8 cellular contexts compared by ENCODE assay signal in genomic region chr11:113314389-113315301, GRCh38. TPM values are rescaled to one million over a fixed set of nuclear protein-coding genes. Genes with fewer than 3 reads are reported as not detected.
DNase-seq lines count a peak whose midpoint lies in the region; ATAC-seq and TF ChIP-seq lines count a peak whose summit lies in the region.

TSS of gene TTC12 (plus strand) at chr11:113314583. CDS start at chr11:113316258, 1,675 bp downstream.

- no peaks in the 10 kb centered on the region for H3K27me3 ChIP-seq in mesendoderm (ENCODE audit: insufficient read depth, low read length, poor library complexity)

- H3K9ac ChIP-seq in mesendoderm (ENCODE audit: low read length), result peak within 1 kb of the TSS; percentile 88

- H2AK5ac ChIP-seq in mesendoderm (ENCODE audit: low read length), result no peak within 1 kb of the TSS

- H3K4me1 Mint-ChIP-seq in effector memory CD8-positive, alpha-beta T cell (ENCODE audit: low read depth in 2 of 2), result peaks cover 9 to 14% of the 10 kb centered on the region in 2 donors

- no peaks in the 10 kb centered on the region for H3K9me3 Mint-ChIP-seq in effector memory CD8-positive, alpha-beta T cell

- H3K79me1 ChIP-seq in mesendoderm (ENCODE audit: low read length), result no peaks in the 10 kb centered on the region

- H3K27me3 Mint-ChIP-seq in effector memory CD8-positive, alpha-beta T cell, result no peaks in the 10 kb centered on the region

- H3K4ac ChIP-seq in mesendoderm (ENCODE audit: low read depth, low read length), result no peak within 1 kb of the TSS

- H3K56ac ChIP-seq in mesendoderm (ENCODE audit: low read length), result peak within 1 kb of the TSS; percentile 92

- H3K4me1 ChIP-seq in mesendoderm (ENCODE audit: control insufficient read depth, low read depth, low read length), result no peaks in the 10 kb centered on the region

- H3K36me3 ChIP-seq in mesendoderm (ENCODE audit: control insufficient read depth, insufficient read depth, low read length), result no peaks in the 10 kb centered on the region

- ATAC-seq in GM19025 (IDR thresholded peaks at IDR 0.05; ENCODE audit: low read depth, unreplicated experiment), result peak; percentile 99
- peak; percentile 98 for ATAC-seq in HG03342 (IDR thresholded peaks at IDR 0.05; ENCODE audit: unreplicated experiment)
- ATAC-seq in effector memory CD8-positive, alpha-beta T cell (replicated peaks), result peak; percentile 95

- H4K5ac ChIP-seq in mesendoderm (ENCODE audit: low read length), result no peak within 1 kb of the TSS

- DNase-seq in AG09309 (ENCODE audit: low read depth) (peak; percentile 33), NCI-H82 (lab: John Stamatoyannopoulos, UW) (peak; percentile 94), mesendoderm (peak; percentile 96)
- peak; percentile 76 to 84 for DNase-seq in activated CD8-positive, alpha-beta memory T cell treated with anti-CD3 and anti-CD28 coated beads for 4 hours (ENCODE audit: low read depth in 2 of 2)
- peak; percentile 87 to 92 (median 90) for DNase-seq in effector memory CD8-positive, alpha-beta T cell
- peak; percentile 84 for DNase-seq in stimulated activated CD8-positive, alpha-beta memory T cell treated with anti-CD3 and anti-CD28 coated beads, Interleukin-12 subunit alpha, Interleukin-12 subunit beta, amount 100 ng/mL, for 24 hours (ENCODE audit: extremely low read depth)

- H3K23ac ChIP-seq in mesendoderm (ENCODE audit: low read length), result no peak within 1 kb of the TSS

- H3K4me3 Mint-ChIP-seq in effector memory CD8-positive, alpha-beta T cell, result peak within 1 kb of the TSS; percentile 76 to 79

- H2BK5ac ChIP-seq in mesendoderm (ENCODE audit: low read length), result no peak within 1 kb of the TSS

- peak within 1 kb of the TSS; percentile 88 for H4K8ac ChIP-seq in mesendoderm (ENCODE audit: low read depth, low read length)

- no CpG with 5 or more reads among the region's 64 CpGs for WGBS in mesendoderm (ENCODE audit: extremely low coverage, insufficient coverage, low lambda C conversion rate)

- H3K79me2 ChIP-seq in mesendoderm (ENCODE audit: control insufficient read depth, insufficient read depth, low read length), result no peaks in the 10 kb centered on the region

- TF ChIP-seq CTCF in AG09309 (IDR thresholded peaks at IDR 0.05; ENCODE audit: control insufficient read depth, insufficient read depth, low read depth, low read length, missing control alignments), result no peak

- H2BK15ac ChIP-seq in mesendoderm (replicated peaks; ENCODE audit: low read depth), result no peak within 1 kb of the TSS

- peak within 1 kb of the TSS; percentile 35 for H3K4me2 ChIP-seq in mesendoderm (ENCODE audit: low read length)

- H3K36me3 Mint-ChIP-seq in effector memory CD8-positive, alpha-beta T cell (ENCODE audit: insufficient read depth), result peaks cover 8% of the 10 kb centered on the region

- H3K18ac ChIP-seq in mesendoderm (ENCODE audit: low read length), result peak within 1 kb of the TSS; percentile 13

- peak within 1 kb of the TSS; percentile 78 to 85 for H3K27ac Mint-ChIP-seq in effector memory CD8-positive, alpha-beta T cell

- H2BK120ac ChIP-seq in mesendoderm (ENCODE audit: low read depth, low read length), result no peak within 1 kb of the TSS

- peak within 1 kb of the TSS; percentile 96 for H3K4me3 ChIP-seq in AG09309 (ENCODE audit: control insufficient read depth, low read depth, low read length)
- peak within 1 kb of the TSS; percentile 77 for H3K4me3 ChIP-seq in mesendoderm (ENCODE audit: low read length)

- peak within 1 kb of the TSS; percentile 65 for H3K27ac ChIP-seq in mesendoderm (ENCODE audit: low read depth, low read length)

RNA-seq across cellular contexts. Expression of gene TTC12, which starts in this region (rescaled TPM):
- 5.7 TPM for polyA plus RNA-seq in mesendoderm (2013, experiment 1 of 2)
- polyA plus RNA-seq in mesendoderm (2013, experiment 2 of 2), result 5.0 TPM

Comparison
In these comparisons a context has a peak if more than half of its experiments do, and no peak if none do; other contexts are left out.
1. Peak in every context shown above with its lines: DNase-seq, ATAC-seq, H3K4me3 ChIP-seq and H3K27ac ChIP-seq.
2. DNase-seq: peak in every context shown above with its lines; median percentile 96 in mesendoderm; 94 in NCI-H82; 90 in effector memory CD8-positive, alpha-beta T cell; 84 in stimulated activated CD8-positive, alpha-beta memory T cell treated with anti-CD3 and anti-CD28 coated beads, Interleukin-12 subunit alpha, Interleukin-12 subunit beta, amount 100 ng/mL, for 24 hours; 80 in activated CD8-positive, alpha-beta memory T cell treated with anti-CD3 and anti-CD28 coated beads for 4 hours; 33 in AG09309.